Comparison of ENCODE assay signal across 8 cellular contexts in the genomic region with DNA sequence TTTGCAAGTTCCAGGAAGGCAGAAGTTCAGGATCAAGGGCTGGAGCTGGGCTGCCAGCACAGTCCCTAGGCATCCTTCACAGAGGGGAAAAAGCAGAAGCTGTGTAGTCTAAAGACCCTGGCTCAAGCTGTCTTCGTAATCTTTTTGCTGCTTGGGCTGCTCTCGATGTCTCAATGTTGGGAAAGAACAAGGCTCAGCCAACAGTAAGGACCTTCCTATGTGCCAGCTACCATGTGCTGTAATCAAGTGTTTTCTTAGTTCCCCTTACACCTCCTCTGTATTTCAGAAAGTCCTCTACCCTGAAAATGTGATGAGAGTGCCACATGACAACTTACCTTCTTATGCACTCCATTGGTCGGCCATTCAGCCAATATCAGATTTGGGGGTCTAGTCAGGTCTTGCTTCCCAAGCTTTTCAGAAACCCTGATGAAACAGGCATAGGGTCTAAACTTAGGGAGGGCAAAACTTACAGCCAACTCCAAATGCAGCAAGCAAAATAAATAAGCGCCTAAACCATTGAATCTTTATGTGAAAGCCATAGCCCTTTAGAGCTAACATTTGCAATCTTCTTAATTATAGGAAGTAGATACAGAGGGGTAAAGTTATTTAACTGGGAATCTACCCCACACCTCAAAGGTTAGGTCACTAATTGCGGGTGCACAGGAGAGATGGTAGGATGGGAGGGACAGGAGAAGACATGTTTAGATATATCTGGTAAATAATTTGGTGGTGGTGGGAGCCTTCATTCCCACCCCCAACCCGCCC. TPM values are rescaled to one million over a fixed set of nuclear protein-coding genes. Genes with fewer than 3 reads are reported as not detected.
A peak's percentile ranks its signal among the peaks of the same experiment; 100 is the strongest.
DNase-seq lines count a peak whose midpoint lies in the region; ATAC-seq, FAIRE-seq and TF ChIP-seq lines count a peak whose summit lies in the region.

No MANE protein-coding gene starts in this region.

- no peaks in the 10 kb centered on the region for H3K9me2 ChIP-seq in DOHH2 (replicated peaks; ENCODE audit: control insufficient read depth, low read length)
- no peaks in the 10 kb centered on the region for H3K9me2 ChIP-seq in PC-3 (replicated peaks; ENCODE audit: low read length)

- H3K9ac ChIP-seq in PC-3 (ENCODE audit: low read length), result peak overlapping the region; percentile 82; the same call in 1 of the 2 replicates
- no peak overlapping the region for H3K9ac ChIP-seq in kidney (ENCODE audit: low read length in 2 of 2)

- H3K9me3 Mint-ChIP-seq in endothelial cell (ENCODE audit: unreplicated experiment), result no peaks in the 10 kb centered on the region

- intact Hi-C loops in PC-3 (cut with micrococcal nuclease) (loop anchor here (5.0 kb wide), 3 partner anchors 49 to 779 kb away; no protein-coding TSS in a partner anchor), kidney (cut with DNase I) (no loop called here)

- H3K27me3 ChIP-seq in DOHH2 (ENCODE audit: control insufficient read depth, low read length) (no peaks in the 10 kb centered on the region), PC-3 (ENCODE audit: low read length) (no peaks in the 10 kb centered on the region)

- H3K4me3 Mint-ChIP-seq in endothelial cell (ENCODE audit: unreplicated experiment), result peak overlapping the region; percentile 87

- H3K27ac ChIP-seq in DOHH2 (ENCODE audit: low read depth, low read length) (peak overlapping the region; percentile 100), PC-3 (ENCODE audit: low read length) (no peak overlapping the region), skin epidermis (peak overlapping the region in 15 of 21 experiments; percentile 12 to 99 (median 73)), kidney (ENCODE audit: low read depth in 2 of 2, low read length in 2 of 2) (no peak overlapping the region)

- H3K36me3 ChIP-seq in DOHH2 (ENCODE audit: control insufficient read depth, low read length) (peaks cover 49% of the 10 kb centered on the region), PC-3 (ENCODE audit: low read depth, low read length) (peaks cover 5% of the 10 kb centered on the region), kidney (ENCODE audit: control insufficient read depth in 1 of 2, insufficient read depth in 2 of 2, low read length in 2 of 2) (peaks cover 7 to 8% of the 10 kb centered on the region in 2 donors)

- TF ChIP-seq CTCF in DOHH2 (IDR thresholded peaks at IDR 0.05; ENCODE audit: low read depth, low read length, poor library complexity, severe bottlenecking) (no peak), PC-3 (conservative IDR thresholded peaks at IDR 0.05; ENCODE audit: low read depth, low read length) (no peak), endothelial cell (IDR thresholded peaks at IDR 0.05; ENCODE audit: unreplicated experiment) (no peak), kidney (IDR thresholded peaks at IDR 0.05; ENCODE audit: borderline replicate concordance, extremely low read depth, insufficient read depth) (no peak)

- H3K79me2 ChIP-seq in DOHH2 (ENCODE audit: control insufficient read depth, low read length) (peaks cover 69% of the 10 kb centered on the region), PC-3 (ENCODE audit: low read length) (peaks cover 38% of the 10 kb centered on the region)

- H3K27me3 Mint-ChIP-seq in endothelial cell (ENCODE audit: unreplicated experiment), result peaks cover 10% of the 10 kb centered on the region

- POLR2A ChIA-PET in PC-3 (lab: Charles Lee; ENCODE audit: unreplicated experiment), result no interaction called here

- CTCF ChIA-PET in PC-3 (lab: Charles Lee), result no interaction called here

- no peak for FAIRE-seq in kidney (lab: Jason Lieb, UNC)

- H3K4me2 ChIP-seq in DOHH2 (ENCODE audit: low read length), result peak overlapping the region; percentile 95
- peak overlapping the region; percentile 97 for H3K4me2 ChIP-seq in PC-3 (ENCODE audit: low read length)

- H4K20me1 ChIP-seq in DOHH2 (ENCODE audit: control insufficient read depth, insufficient read depth, low read depth, low read length), result peaks cover 7% of the 10 kb centered on the region
- H4K20me1 ChIP-seq in PC-3 (ENCODE audit: low read length), result peaks cover 11% of the 10 kb centered on the region; the same call in 1 of the 2 replicates

- H2AFZ ChIP-seq in PC-3 (ENCODE audit: low read length), result no peak overlapping the region

- DNase-seq in PC-3, result no peak
- DNase-seq in endothelial cell (ENCODE audit: low spot score), result no peak
- DNase-seq in activated CD8-positive, alpha-beta memory T cell treated with anti-CD3 and anti-CD28 coated beads, Interleukin-2, amount 50 U/mL, for 48 hours, result no peak
- DNase-seq in kidney, result no peak
- no peak for DNase-seq in effector CD8-positive, alpha-beta T cell (lab: John Stamatoyannopoulos, UW)

- ATAC-seq in GM21529 (IDR thresholded peaks at IDR 0.05; ENCODE audit: unreplicated experiment) (peak; percentile 19), PC-3 (no peak)

- peaks cover 25% of the 10 kb centered on the region for H3K4me1 Mint-ChIP-seq in endothelial cell (ENCODE audit: unreplicated experiment)

- H3K9me3 ChIP-seq in DOHH2 (ENCODE audit: control insufficient read depth, insufficient read depth, low read length), result no peaks in the 10 kb centered on the region
- H3K9me3 ChIP-seq in PC-3 (ENCODE audit: low read length), result no peaks in the 10 kb centered on the region
- no peaks in the 10 kb centered on the region for H3K9me3 ChIP-seq in kidney (ENCODE audit: control insufficient read depth in 1 of 2, low read length in 2 of 2)

- H3K4me3 ChIP-seq in DOHH2 (ENCODE audit: low read length), result peak overlapping the region; percentile 99
- peak overlapping the region; percentile 75 for H3K4me3 ChIP-seq in PC-3 (ENCODE audit: low read length)
- peak overlapping the region; percentile 81 to 97 (median 93) for H3K4me3 ChIP-seq in skin epidermis
- peak overlapping the region in 1 of 2 donors; percentile 90 for H3K4me3 ChIP-seq in kidney (ENCODE audit: low read length in 2 of 2)

- H3K36me3 Mint-ChIP-seq in endothelial cell (ENCODE audit: low read depth, unreplicated experiment), result peaks cover under 1% of the 10 kb centered on the region

- peaks cover 54% of the 10 kb centered on the region for H3K4me1 ChIP-seq in DOHH2 (ENCODE audit: control insufficient read depth, low read length)
- H3K4me1 ChIP-seq in PC-3 (ENCODE audit: insufficient read depth, low read length), result peaks cover 22% of the 10 kb centered on the region; the same call in 1 of the 2 replicates
- H3K4me1 ChIP-seq in kidney (ENCODE audit: control insufficient read depth in 1 of 2, insufficient read depth in 1 of 2, low read depth in 1 of 2, low read length in 2 of 2), result peaks cover 4 to 8% of the 10 kb centered on the region in 2 donors

- BruUV-seq in PC-3 (replicated peaks; lab: Mats Ljungman, UMichigan), result no TSS peak

- H3F3A ChIP-seq in DOHH2 (ENCODE audit: control insufficient read depth, insufficient read depth) (peaks cover 55% of the 10 kb centered on the region), PC-3 (ENCODE audit: low read length, unreplicated experiment) (no peaks in the 10 kb centered on the region)

- H3K27ac Mint-ChIP-seq in endothelial cell (ENCODE audit: unreplicated experiment), result peak overlapping the region; percentile 11

RNA-seq across cellular contexts. Expression of gene EDEM1, which starts 1.2 kb away (rescaled TPM):
- total RNA-seq in PC-3 (2014; rRNA removed), result 39.4 and 49.6 TPM in 2 replicates
- 18.2 TPM for total RNA-seq in endothelial cell (ENCODE audit: unreplicated experiment)
- total RNA-seq in kidney, result 47.5 TPM
- 5.5 TPM for polyA plus RNA-seq in kidney (ENCODE audit: insufficient read depth, low read depth, low replicate concordance)

Comparison
In these comparisons a context has a peak if more than half of its experiments do, and no peak if none do; other contexts are left out.
1. H3K27ac ChIP-seq: peak in DOHH2 (single experiment) and skin epidermis (15 of 21); none in PC-3 (single experiment) and kidney (0 of 2).